Comparison of ENCODE assay signal across 19 cellular contexts in the genomic region with DNA sequence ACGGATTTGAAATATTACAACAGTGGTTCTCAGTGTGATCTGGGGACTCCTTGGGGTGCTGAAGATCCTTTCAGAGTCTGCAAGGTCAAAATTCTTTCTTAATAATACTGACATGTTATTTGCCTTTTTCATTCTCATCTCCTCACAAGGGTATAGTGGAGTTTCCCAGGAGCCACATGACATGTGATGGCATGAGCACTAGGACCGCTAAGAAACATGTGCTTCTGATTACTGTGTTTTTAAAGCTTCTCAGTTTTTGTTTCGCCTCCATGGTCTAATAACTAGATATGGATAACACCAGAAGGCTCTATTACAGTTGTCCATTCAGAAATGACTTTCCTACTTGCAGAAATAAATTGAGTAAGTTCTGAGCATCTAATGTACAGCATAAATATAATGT.
DNase-seq lines count a peak whose midpoint lies in the region; ATAC-seq, FAIRE-seq and TF ChIP-seq lines count a peak whose summit lies in the region.
"Had no signal": no experiment of that assay in that cellular context is flagged by ENCODE, and none has a peak within 500 bp of the region (broad histone marks: within the 10 kb centered on the region; RNA-seq: fewer than 3 reads in every experiment).

No MANE protein-coding gene starts in this region.

- H3K9me3 ChIP-seq in ascending aorta (peaks cover 0 to 6% of the 10 kb centered on the region in 2 donors), gastrocnemius medialis (no peaks in the 10 kb centered on the region)

- H3K4me3 ChIP-seq in choroid plexus epithelial cell (ENCODE audit: low read depth, low read length) (no peak overlapping the region), fibroblast of the aortic adventitia (ENCODE audit: low read depth, low read length) (no peak overlapping the region), ascending aorta (no peak overlapping the region), gastrocnemius medialis (no peak overlapping the region)
- H3K4me3 ChIP-seq: GM23338, K562 had no signal

- H3K36me3 ChIP-seq in ascending aorta (peaks cover 0 to under 1% of the 10 kb centered on the region in 2 donors), gastrocnemius medialis (no peaks in the 10 kb centered on the region)

- no peak for ATAC-seq in gastrocnemius medialis
- ATAC-seq: CD8-positive, alpha-beta T cell; GM23338; K562 had no signal

- DNase-seq in AG08395 (ENCODE audit: low spot score), result peak; percentile 26
- DNase-seq in EH (ENCODE audit: low read depth), result peak; percentile 27
- DNase-seq in choroid plexus epithelial cell (ENCODE audit: low read depth), result peak; percentile 16
- DNase-seq in fibroblast of the aortic adventitia (ENCODE audit: low read depth), result peak; percentile 8
- DNase-seq in cerebellum (ENCODE audit: low spot score), result no peak
- DNase-seq in GM12891 (ENCODE audit: insufficient read length, low spot score), result no peak
- DNase-seq in ascending aorta (ENCODE audit: low spot score in 2 of 2), result no peak
- DNase-seq in gastrocnemius medialis, result no peak
- DNase-seq: ACHN; CD8-positive, alpha-beta T cell; COR-L47; DMS153; DMS79 treated with DMSO at 0.1 percent for 48 hours; GDM1; H7 had no signal

- no peak for TF ChIP-seq POLR2A in GM12891 (IDR thresholded peaks at IDR 0.05; ENCODE audit: low read depth, low read length)
- no peak for TF ChIP-seq POLR2A in gastrocnemius medialis (IDR thresholded peaks at IDR 0.05)

- H3K4me1 ChIP-seq in ascending aorta (no peaks in the 10 kb centered on the region), gastrocnemius medialis (no peaks in the 10 kb centered on the region)

- TF ChIP-seq CTCF in choroid plexus epithelial cell (conservative IDR thresholded peaks at IDR 0.05; ENCODE audit: low read depth, low read length) (no peak), fibroblast of the aortic adventitia (IDR thresholded peaks at IDR 0.05; ENCODE audit: insufficient read depth, low read length) (no peak), ascending aorta (IDR thresholded peaks at IDR 0.05) (no peak), gastrocnemius medialis (IDR thresholded peaks at IDR 0.05 in 4 of 5, conservative IDR thresholded peaks at IDR 0.05 in 1 of 5) (no peak)

- no peaks in the 10 kb centered on the region for H3K27me3 ChIP-seq in ascending aorta
- H3K27me3 ChIP-seq in gastrocnemius medialis, result no peaks in the 10 kb centered on the region

- in situ Hi-C loops in gastrocnemius medialis (cut with MboI; ENCODE audit: low sequenced_read_pairs in 4 of 4), result no loop called here

- H3K27ac ChIP-seq in ascending aorta (no peak overlapping the region), gastrocnemius medialis (no peak overlapping the region)
- H3K27ac ChIP-seq: HL-60 had no signal

- no peak for FAIRE-seq in GM12891 (lab: Jason Lieb, UNC)
- FAIRE-seq: D721Med, K562 had no signal

- intact Hi-C loops in ascending aorta (cut with DNase I) (no loop called here), gastrocnemius medialis (cut with DNase I; ENCODE audit: low total_unique reads) (no loop called here)

TF ChIP-seq in GM12891, 5 proteins besides CTCF, POLR2A, EP300 and RAD21:
- no peak for TF ChIP-seq TAF1 (IDR thresholded peaks at IDR 0.05; ENCODE audit: low read depth, low read length)
- TF ChIP-seq POU2F2 (IDR thresholded peaks at IDR 0.05; ENCODE audit: low read depth, low read length), result no peak
- TF ChIP-seq POLR2AphosphoS5 (IDR thresholded peaks at IDR 0.05; ENCODE audit: low read depth, low read length), result no peak
- TF ChIP-seq SPI1 (IDR thresholded peaks at IDR 0.05; ENCODE audit: low read depth, low read length), result no peak
- no peak for TF ChIP-seq PAX5 (IDR thresholded peaks at IDR 0.05; ENCODE audit: insufficient read depth, low read length, severe bottlenecking)

Comparison
In these comparisons a context has a peak if more than half of its experiments do, and no peak if none do; other contexts are left out.
1. DNase-seq: peak in AG08395 (single experiment), EH (single experiment), choroid plexus epithelial cell (single experiment) and fibroblast of the aortic adventitia (single experiment); none in cerebellum (single experiment), GM12891 (single experiment), ascending aorta (0 of 2) and gastrocnemius medialis (0 of 2).